1 cellular context compared by ENCODE assay signal in the genomic region with DNA sequence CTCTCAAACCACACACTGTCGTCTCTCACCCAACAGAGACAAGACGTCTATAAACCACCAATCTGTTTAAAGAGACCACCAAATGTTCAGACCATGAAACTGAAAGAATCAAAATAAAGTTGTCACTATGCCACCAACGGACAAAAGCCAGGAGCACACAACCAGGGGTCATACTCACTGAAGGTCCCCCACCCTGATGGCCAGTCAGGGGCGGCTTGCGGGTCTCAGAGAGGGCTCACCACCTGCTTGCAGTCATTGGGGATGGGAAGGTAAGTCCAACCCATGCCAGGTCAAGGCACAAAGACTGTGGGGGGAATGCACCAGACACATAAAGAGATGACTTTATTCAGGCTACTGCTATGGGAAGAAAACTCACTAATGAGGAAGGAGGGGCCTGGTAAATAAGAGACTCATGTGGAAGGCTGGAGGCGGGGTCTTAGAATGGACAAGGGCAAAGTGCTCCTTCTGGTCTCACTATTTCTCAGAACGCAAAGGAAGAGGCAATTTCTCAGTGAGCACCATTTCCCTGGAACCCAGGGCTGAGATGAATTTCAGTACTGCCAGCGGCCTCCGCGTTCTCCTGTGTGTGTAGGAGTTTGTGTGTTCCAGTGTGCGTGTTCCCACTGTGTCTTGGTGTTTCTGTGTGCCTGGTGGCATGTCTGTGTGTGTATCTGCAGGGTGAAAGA.
TF ChIP-seq lines count a peak whose summit lies in the region.

No MANE protein-coding gene starts in this region.

TF ChIP-seq in K562, 482 proteins besides CTCF, POLR2A, EP300 and RAD21 (continued from another document and continues in another):
- no peak for TF ChIP-seq THRAP3 (IDR thresholded peaks at IDR 0.05; ENCODE audit: borderline replicate concordance)
- TF ChIP-seq MECOM (CRISPR knock-in tag; IDR thresholded peaks at IDR 0.05) = no peak
- no peak; a peak in 1 of 4 replicates for TF ChIP-seq TEAD1 (CRISPR knock-in tag; IDR thresholded peaks at IDR 0.05)
- no peak for TF ChIP-seq NR4A1 (CRISPR knock-in tag; IDR thresholded peaks at IDR 0.05)
- TF ChIP-seq NR4A1 (tag; IDR thresholded peaks at IDR 0.05) = no peak
- TF ChIP-seq ZC3H8 (IDR thresholded peaks at IDR 0.05) = no peak
- TF ChIP-seq NCOA4 (IDR thresholded peaks at IDR 0.05; ENCODE audit: partially characterized antibody) = no peak
- TF ChIP-seq FOS (IDR thresholded peaks at IDR 0.05; ENCODE audit: extremely low read depth, insufficient read length) = no peak
- no peak for TF ChIP-seq POU5F1 (IDR thresholded peaks at IDR 0.05; ENCODE audit: borderline replicate concordance, low read depth, low read length, partially characterized antibody)
- no peak for TF ChIP-seq STAG1 (CRISPR knock-in tag; IDR thresholded peaks at IDR 0.05; ENCODE audit: borderline replicate concordance)
- no peak for TF ChIP-seq RFX5 (IDR thresholded peaks at IDR 0.05; ENCODE audit: low read depth, low read length)
- no peak for TF ChIP-seq CREB3L1 (IDR thresholded peaks at IDR 0.05; ENCODE audit: borderline replicate concordance, low read depth)
- no peak for TF ChIP-seq ZHX1 (conservative IDR thresholded peaks at IDR 0.05; ENCODE audit: low read length)
- TF ChIP-seq ZFP91 (CRISPR knock-in tag; IDR thresholded peaks at IDR 0.05) = no peak
- TF ChIP-seq EGR1 (conservative IDR thresholded peaks at IDR 0.05) = no peak
- TF ChIP-seq CAMTA2 (CRISPR knock-in tag; conservative IDR thresholded peaks at IDR 0.05) = no peak
- TF ChIP-seq L3MBTL2 (IDR thresholded peaks at IDR 0.05) = no peak
- TF ChIP-seq EWSR1 (IDR thresholded peaks at IDR 0.05; ENCODE audit: borderline replicate concordance, low read depth, partially characterized antibody) = no peak
- TF ChIP-seq ZSCAN32 (CRISPR knock-in tag; IDR thresholded peaks at IDR 0.05) = no peak
- TF ChIP-seq NFRKB (IDR thresholded peaks at IDR 0.05; ENCODE audit: low read depth) = no peak
- TF ChIP-seq SREBF2 (CRISPR knock-in tag; IDR thresholded peaks at IDR 0.05) = no peak
- no peak for TF ChIP-seq BDP1 (IDR thresholded peaks at IDR 0.05; ENCODE audit: insufficient read depth, insufficient read length)
- TF ChIP-seq, protein P1, sequence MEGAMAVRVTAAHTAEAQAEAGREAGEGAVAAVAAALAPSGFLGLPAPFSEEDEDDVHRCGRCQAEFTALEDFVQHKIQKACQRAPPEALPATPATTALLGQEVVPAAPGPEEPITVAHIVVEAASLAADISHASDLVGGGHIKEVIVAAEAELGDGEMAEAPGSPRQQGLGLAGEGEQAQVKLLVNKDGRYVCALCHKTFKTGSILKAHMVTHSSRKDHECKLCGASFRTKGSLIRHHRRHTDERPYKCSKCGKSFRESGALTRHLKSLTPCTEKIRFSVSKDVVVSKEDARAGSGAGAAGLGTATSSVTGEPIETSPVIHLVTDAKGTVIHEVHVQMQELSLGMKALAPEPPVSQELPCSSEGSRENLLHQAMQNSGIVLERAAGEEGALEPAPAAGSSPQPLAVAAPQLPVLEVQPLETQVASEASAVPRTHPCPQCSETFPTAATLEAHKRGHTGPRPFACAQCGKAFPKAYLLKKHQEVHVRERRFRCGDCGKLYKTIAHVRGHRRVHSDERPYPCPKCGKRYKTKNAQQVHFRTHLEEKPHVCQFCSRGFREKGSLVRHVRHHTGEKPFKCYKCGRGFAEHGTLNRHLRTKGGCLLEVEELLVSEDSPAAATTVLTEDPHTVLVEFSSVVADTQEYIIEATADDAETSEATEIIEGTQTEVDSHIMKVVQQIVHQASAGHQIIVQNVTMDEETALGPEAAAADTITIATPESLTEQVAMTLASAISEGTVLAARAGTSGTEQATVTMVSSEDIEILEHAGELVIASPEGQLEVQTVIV (CRISPR knock-in tag; IDR thresholded peaks at IDR 0.05; ENCODE audit: borderline replicate concordance) = no peak
- TF ChIP-seq KAT7 (CRISPR knock-in tag; IDR thresholded peaks at IDR 0.05; ENCODE audit: borderline replicate concordance) = no peak
- TF ChIP-seq MTA3 (IDR thresholded peaks at IDR 0.05; ENCODE audit: borderline replicate concordance) = 0 out of 2 replicates have a peak, but pooled peaks have one; percentile 9
- TF ChIP-seq PHB2 (IDR thresholded peaks at IDR 0.05; ENCODE audit: low read depth) = no peak
- TF ChIP-seq ATF6 (CRISPR knock-in tag; IDR thresholded peaks at IDR 0.05) = no peak
- no peak for TF ChIP-seq PHF8 (IDR thresholded peaks at IDR 0.05; ENCODE audit: borderline replicate concordance, low read length)
- no peak for TF ChIP-seq DNMT1 (IDR thresholded peaks at IDR 0.05)
- no peak for TF ChIP-seq ZNF121 (CRISPR knock-in tag; conservative IDR thresholded peaks at IDR 0.05)
- peak; percentile 44; the same call in 1 of the 2 replicates for TF ChIP-seq E2F3 (CRISPR knock-in tag; IDR thresholded peaks at IDR 0.05)
- no peak for TF ChIP-seq GTF2F1 (IDR thresholded peaks at IDR 0.05; ENCODE audit: low read depth, low read length)
- TF ChIP-seq THAP12 (CRISPR knock-in tag; IDR thresholded peaks at IDR 0.05) = no peak; the same call in 1 of the 2 replicates
- no peak for TF ChIP-seq KAT2B (IDR thresholded peaks at IDR 0.05; ENCODE audit: low read depth, low read length)
- no peak for TF ChIP-seq STAT5A (IDR thresholded peaks at IDR 0.05; ENCODE audit: borderline replicate concordance, low read length)
- TF ChIP-seq, protein P2, sequence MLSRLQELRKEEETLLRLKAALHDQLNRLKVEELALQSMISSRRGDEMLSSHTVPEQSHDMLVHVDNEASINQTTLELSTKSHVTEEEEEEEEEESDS (CRISPR knock-in tag; IDR thresholded peaks at IDR 0.05) = no peak
- TF ChIP-seq DMBX1 (CRISPR knock-in tag; IDR thresholded peaks at IDR 0.05; ENCODE audit: borderline replicate concordance) = no peak
- peak; percentile 13; the same call in 1 of the 2 replicates for TF ChIP-seq KLF1 (tag; IDR thresholded peaks at IDR 0.05)
- TF ChIP-seq ATF2 (CRISPR knock-in tag; IDR thresholded peaks at IDR 0.05) = no peak
- TF ChIP-seq HNRNPUL1 (IDR thresholded peaks at IDR 0.05; ENCODE audit: low read length) = no peak
- no peak for TF ChIP-seq ID3 (CRISPR knock-in tag; IDR thresholded peaks at IDR 0.05)
- TF ChIP-seq ID3 (tag; IDR thresholded peaks at IDR 0.05) = no peak
- TF ChIP-seq DACH1 (IDR thresholded peaks at IDR 0.05; ENCODE audit: partially characterized antibody) = no peak
- no peak for TF ChIP-seq TFAM (CRISPR knock-in tag; conservative IDR thresholded peaks at IDR 0.05)
- TF ChIP-seq KHSRP (IDR thresholded peaks at IDR 0.05) = no peak
- TF ChIP-seq FOXK2 (conservative IDR thresholded peaks at IDR 0.05 in 1 of 2, IDR thresholded peaks at IDR 0.05 in 1 of 2; ENCODE audit: low read depth in 2 of 2) = no peak
- peak; percentile 74; the same call in 1 of the 2 replicates for TF ChIP-seq HIVEP1 (CRISPR knock-in tag; IDR thresholded peaks at IDR 0.05)
- TF ChIP-seq ZNF280B (CRISPR knock-in tag; IDR thresholded peaks at IDR 0.05) = no peak
- peak; percentile 86; the same call in 1 of the 2 replicates for TF ChIP-seq FOXP1 (CRISPR knock-in tag; IDR thresholded peaks at IDR 0.05)
- 0 out of 2 replicates have a peak, but pooled peaks have one; percentile 41 for TF ChIP-seq JUNB (CRISPR knock-in tag; conservative IDR thresholded peaks at IDR 0.05)
- no peak for TF ChIP-seq ZNF316 (IDR thresholded peaks at IDR 0.05)
- no peak for TF ChIP-seq ELF4 (CRISPR knock-in tag; IDR thresholded peaks at IDR 0.05)
